In genomic region chr3:46923559-46924350, GRCh38 we compare ENCODE assay signal across 8 cellular contexts. TPM values are rescaled to one million over a fixed set of nuclear protein-coding genes. Genes with fewer than 3 reads are reported as not detected.
A peak's percentile ranks its signal among the peaks of the same experiment; 100 is the strongest.
DNase-seq lines count a peak whose midpoint lies in the region; ATAC-seq and TF ChIP-seq lines count a peak whose summit lies in the region.

No MANE protein-coding gene starts in this region.

- H3K27ac Mint-ChIP-seq in activated T-helper 2 cell treated with anti-CD3 and anti-CD28 coated beads, Interferon-gamma antibody, Interleukin-2, Interleukin-4, amounts not matched to agents 10 μg/mL and 5 μg/mL and 100 μg/mL, durations not matched to agents 14 hours and 24 hours and 36 hours = peak overlapping the region; percentile 72
- H3K27ac Mint-ChIP-seq in progenitor cell of endocrine pancreas = peak overlapping the region; percentile 78

- H3K4me1 ChIP-seq in Karpas-422 (ENCODE audit: low read length) = peaks cover 45% of the 10 kb centered on the region

- H3K9ac ChIP-seq in Karpas-422 (ENCODE audit: low read length) = no peak overlapping the region

- DNase-seq in COLO829 (ENCODE audit: low spot score) = peak; percentile 62
- DNase-seq in Karpas-422 = peak; percentile 79
- no peak for DNase-seq in activated T-helper 2 cell treated with anti-CD3 and anti-CD28 coated beads, Interferon-gamma antibody, Interleukin-2, Interleukin-4, amounts not matched to agents 10 μg/mL and 5 μg/mL and 100 μg/mL, durations not matched to agents 14 hours and 24 hours and 36 hours (ENCODE audit: low spot score)
- DNase-seq in glomerular visceral epithelial cell (ENCODE audit: extremely low spot score) = peak; percentile 29
- peak; percentile 35 for DNase-seq in progenitor cell of endocrine pancreas (ENCODE audit: low spot score, unreplicated experiment)
- no peak for DNase-seq in DMS79 (lab: John Stamatoyannopoulos, UW)

- peak overlapping the region; percentile 57 for H3K27ac ChIP-seq in Karpas-422 (ENCODE audit: low read length)

- no peak overlapping the region for H3K4me3 Mint-ChIP-seq in activated T-helper 2 cell treated with anti-CD3 and anti-CD28 coated beads, Interferon-gamma antibody, Interleukin-2, Interleukin-4, amounts not matched to agents 10 μg/mL and 5 μg/mL and 100 μg/mL, durations not matched to agents 14 hours and 24 hours and 36 hours (ENCODE audit: low read depth)
- H3K4me3 Mint-ChIP-seq in progenitor cell of endocrine pancreas (ENCODE audit: low read depth) = no peak overlapping the region

- H3K27me3 Mint-ChIP-seq in activated T-helper 2 cell treated with anti-CD3 and anti-CD28 coated beads, Interferon-gamma antibody, Interleukin-2, Interleukin-4, amounts not matched to agents 10 μg/mL and 5 μg/mL and 100 μg/mL, durations not matched to agents 14 hours and 24 hours and 36 hours (ENCODE audit: low read depth) = no peaks in the 10 kb centered on the region
- H3K27me3 Mint-ChIP-seq in progenitor cell of endocrine pancreas = no peaks in the 10 kb centered on the region

- H3K4me2 ChIP-seq in Karpas-422 (ENCODE audit: low read depth, low read length, poor library complexity, severe bottlenecking) = no peak overlapping the region

- peaks cover 70% of the 10 kb centered on the region for H3K36me3 ChIP-seq in Karpas-422 (ENCODE audit: insufficient read depth, low read length)

- H4K20me1 ChIP-seq in Karpas-422 (ENCODE audit: insufficient read depth, low read depth, low read length) = no peaks in the 10 kb centered on the region

- peaks cover 4% of the 10 kb centered on the region for H3K9me3 Mint-ChIP-seq in activated T-helper 2 cell treated with anti-CD3 and anti-CD28 coated beads, Interferon-gamma antibody, Interleukin-2, Interleukin-4, amounts not matched to agents 10 μg/mL and 5 μg/mL and 100 μg/mL, durations not matched to agents 14 hours and 24 hours and 36 hours
- peaks cover 4% of the 10 kb centered on the region for H3K9me3 Mint-ChIP-seq in progenitor cell of endocrine pancreas (ENCODE audit: low read depth)

- peaks cover 82% of the 10 kb centered on the region for H3K36me3 Mint-ChIP-seq in activated T-helper 2 cell treated with anti-CD3 and anti-CD28 coated beads, Interferon-gamma antibody, Interleukin-2, Interleukin-4, amounts not matched to agents 10 μg/mL and 5 μg/mL and 100 μg/mL, durations not matched to agents 14 hours and 24 hours and 36 hours (ENCODE audit: low read depth)
- H3K36me3 Mint-ChIP-seq in progenitor cell of endocrine pancreas (ENCODE audit: insufficient read depth) = peaks cover 29% of the 10 kb centered on the region

- H3K9me3 ChIP-seq in Karpas-422 (ENCODE audit: low read length) = no peaks in the 10 kb centered on the region

- H2AFZ ChIP-seq in Karpas-422 (ENCODE audit: low read length) = no peak overlapping the region

- intact Hi-C loops in activated T-helper 2 cell treated with anti-CD3 and anti-CD28 coated beads, Interferon-gamma antibody, Interleukin-2, Interleukin-4, amounts not matched to agents 10 μg/mL and 5 μg/mL and 100 μg/mL, durations not matched to agents 14 hours and 24 hours and 36 hours (cut with micrococcal nuclease) = loop anchor here (1.0 kb wide), 1 partner anchor 75 kb away; no protein-coding TSS in a partner anchor

- peak; percentile 81 for TF ChIP-seq CTCF in progenitor cell of endocrine pancreas (IDR thresholded peaks at IDR 0.05; ENCODE audit: unreplicated experiment)

- H3K9me2 ChIP-seq in Karpas-422 (replicated peaks; ENCODE audit: insufficient read depth, low read length) = no peaks in the 10 kb centered on the region

- no peak for ATAC-seq in HG03469 (IDR thresholded peaks at IDR 0.05; ENCODE audit: unreplicated experiment)
- ATAC-seq in HG02970 (IDR thresholded peaks at IDR 0.05; ENCODE audit: low FRiP score, unreplicated experiment) = no peak

- H3K4me3 ChIP-seq in Karpas-422 (ENCODE audit: low read length) = no peak overlapping the region

- H3K27me3 ChIP-seq in Karpas-422 (ENCODE audit: low read length) = no peaks in the 10 kb centered on the region

- peaks cover 23% of the 10 kb centered on the region for H3K79me2 ChIP-seq in Karpas-422 (ENCODE audit: low read length)

- peaks cover 27% of the 10 kb centered on the region for H3K4me1 Mint-ChIP-seq in activated T-helper 2 cell treated with anti-CD3 and anti-CD28 coated beads, Interferon-gamma antibody, Interleukin-2, Interleukin-4, amounts not matched to agents 10 μg/mL and 5 μg/mL and 100 μg/mL, durations not matched to agents 14 hours and 24 hours and 36 hours (ENCODE audit: low read depth)
- peaks cover 2% of the 10 kb centered on the region for H3K4me1 Mint-ChIP-seq in progenitor cell of endocrine pancreas (ENCODE audit: low read depth)

RNA-seq across cellular contexts. Expression of gene PTH1R, which starts 46.2 kb away (rescaled TPM):
- total RNA-seq in Karpas-422 (2014; rRNA removed; shearing (Covaris generic); ENCODE audit: low replicate concordance) = not detected in 2 replicates
- not detected in 2 replicates for total RNA-seq in activated T-helper 2 cell treated with anti-CD3 and anti-CD28 coated beads, Interferon-gamma antibody, Interleukin-2, Interleukin-4, amounts not matched to agents 10 μg/mL and 5 μg/mL and 100 μg/mL, durations not matched to agents 14 hours and 24 hours and 36 hours
- total RNA-seq in progenitor cell of endocrine pancreas = 0.26 and 0.40 TPM in 2 replicates

RNA-seq across cellular contexts. Expression of gene CCDC12, which starts 52.8 kb away (rescaled TPM):
- total RNA-seq in Karpas-422 (2014; rRNA removed; shearing (Covaris generic); ENCODE audit: low replicate concordance) = 40.2 and 83.5 TPM in 2 replicates
- total RNA-seq in activated T-helper 2 cell treated with anti-CD3 and anti-CD28 coated beads, Interferon-gamma antibody, Interleukin-2, Interleukin-4, amounts not matched to agents 10 μg/mL and 5 μg/mL and 100 μg/mL, durations not matched to agents 14 hours and 24 hours and 36 hours = 65.3 and 69.2 TPM in 2 replicates
- 62.3 and 64.3 TPM in 2 replicates for total RNA-seq in progenitor cell of endocrine pancreas

RNA-seq across cellular contexts. Expression of gene NBEAL2, which starts 55.7 kb away (rescaled TPM):
- total RNA-seq in Karpas-422 (2014; rRNA removed; shearing (Covaris generic); ENCODE audit: low replicate concordance) = 60.5 and 133 TPM in 2 replicates
- 120 and 129 TPM in 2 replicates for total RNA-seq in activated T-helper 2 cell treated with anti-CD3 and anti-CD28 coated beads, Interferon-gamma antibody, Interleukin-2, Interleukin-4, amounts not matched to agents 10 μg/mL and 5 μg/mL and 100 μg/mL, durations not matched to agents 14 hours and 24 hours and 36 hours
- total RNA-seq in progenitor cell of endocrine pancreas = 292 and 320 TPM in 2 replicates

Comparison
In these comparisons a context has a peak if more than half of its experiments do, and no peak if none do; other contexts are left out.
1. DNase-seq: peak in COLO829 (single experiment), Karpas-422 (single experiment), glomerular visceral epithelial cell (single experiment) and progenitor cell of endocrine pancreas (single experiment); none in activated T-helper 2 cell treated with anti-CD3 and anti-CD28 coated beads, Interferon-gamma antibody, Interleukin-2, Interleukin-4, amounts not matched to agents 10 μg/mL and 5 μg/mL and 100 μg/mL, durations not matched to agents 14 hours and 24 hours and 36 hours (single experiment) and DMS79 (single experiment).